21 cellular contexts compared by ENCODE assay signal in genomic region chr7:3338161-3338560, GRCh38. TPM values are rescaled to one million over a fixed set of nuclear protein-coding genes. Genes with fewer than 3 reads are reported as not detected.
DNase-seq lines count a peak whose midpoint lies in the region; TF ChIP-seq lines count a peak whose summit lies in the region.
"Had no signal": no experiment of that assay in that cellular context is flagged by ENCODE, and none has a peak within 500 bp of the region (broad histone marks: within the 10 kb centered on the region; RNA-seq: fewer than 3 reads in every experiment).

No MANE protein-coding gene starts in this region.

- H3K4me1 Mint-ChIP-seq in glutamatergic neuron (ENCODE audit: low read depth, unreplicated experiment) = peaks cover 20% of the 10 kb centered on the region
- H3K4me1 Mint-ChIP-seq: CD14-positive monocyte, IgD-negative memory B cell, T-cell had no signal

- peaks cover 1% of the 10 kb centered on the region for H3K27me3 Mint-ChIP-seq in glutamatergic neuron (ENCODE audit: unreplicated experiment)

- peaks cover 7% of the 10 kb centered on the region for H3K9me3 Mint-ChIP-seq in glutamatergic neuron (ENCODE audit: unreplicated experiment)
- H3K9me3 Mint-ChIP-seq: IgD-negative memory B cell, T-cell had no signal

- H3K36me3 Mint-ChIP-seq in glutamatergic neuron (ENCODE audit: unreplicated experiment) = peaks cover 5% of the 10 kb centered on the region
- H3K36me3 Mint-ChIP-seq: CD14-positive monocyte, IgD-negative memory B cell had no signal

- H3K4me3 Mint-ChIP-seq in glutamatergic neuron (ENCODE audit: unreplicated experiment) = no peak overlapping the region
- H3K4me3 Mint-ChIP-seq: CD14-positive monocyte, IgD-negative memory B cell, T-cell had no signal

- DNase-seq in DMS79 treated with DMSO at 0.1 percent for 48 hours (lab: John Stamatoyannopoulos, UW) (peak; percentile 74), M059J (ENCODE audit: low read depth) (peak; percentile 13), NCI-H2196 treated with DMSO at 0.1 percent for 48 hours (lab: John Stamatoyannopoulos, UW; ENCODE audit: unreplicated experiment) (peak; percentile 1), foreskin fibroblast (peak; percentile 4 to 45), glutamatergic neuron (no peak), NCI-H510A treated with DMSO at 0.1 percent for 48 hours (lab: John Stamatoyannopoulos, UW) (no peak)
- no peak for DNase-seq in stimulated activated naive CD4-positive, alpha-beta T cell treated with Interleukin-2 at 50 U/mL for 16 hours (lab: John Stamatoyannopoulos, UW)
- DNase-seq: ACHN, AML-193, HCEC 1CT, Kasumi-1, NCI-H1436 treated with DMSO at 0.1 percent for 48 hours, NCI-H2107, NCI-H446, NCI-H82, Right ventricle myocardium superior, T-cell had no signal

- TF ChIP-seq CTCF in foreskin fibroblast (IDR thresholded peaks at IDR 0.05; ENCODE audit: low read depth, low read length) = no peak
- TF ChIP-seq CTCF in glutamatergic neuron (IDR thresholded peaks at IDR 0.05; ENCODE audit: partially characterized antibody, unreplicated experiment) = no peak

- H3K27ac Mint-ChIP-seq in glutamatergic neuron (ENCODE audit: unreplicated experiment) = no peak overlapping the region
- H3K27ac Mint-ChIP-seq: CD14-positive monocyte, IgD-negative memory B cell, T-cell had no signal

- H3K4me3 ChIP-seq in foreskin fibroblast (ENCODE audit: low read depth in 1 of 2, low read length in 2 of 2) = no peak overlapping the region
- H3K4me3 ChIP-seq: SK-N-MC had no signal

RNA-seq across cellular contexts. Expression of gene SDK1, which starts 37.1 kb away (rescaled TPM):
- total RNA-seq in M059J (2014; rRNA removed; shearing (Covaris generic)) = under 0.01 and 0.27 TPM in 2 replicates
- 225 TPM for total RNA-seq in glutamatergic neuron (ENCODE audit: unreplicated experiment)
- total RNA-seq: G401 had no signal

Comparison
In these comparisons a context has a peak if more than half of its experiments do, and no peak if none do; other contexts are left out.
1. DNase-seq: peak in DMS79 treated with DMSO at 0.1 percent for 48 hours (single experiment), M059J (single experiment), NCI-H2196 treated with DMSO at 0.1 percent for 48 hours (single experiment) and foreskin fibroblast (2 of 2); none in glutamatergic neuron (single experiment), NCI-H510A treated with DMSO at 0.1 percent for 48 hours (single experiment) and stimulated activated naive CD4-positive, alpha-beta T cell treated with Interleukin-2 at 50 U/mL for 16 hours (single experiment).
2. RNA of gene SDK1, which starts 37.1 kb away (total RNA-seq): 225 TPM in glutamatergic neuron (single experiment); under 0.01 to 0.27 TPM in M059J; every median in the first group is over 100 times any median in the second.